8 cellular contexts compared by ENCODE assay signal in genomic region chr17:28661635-28662526, GRCh38. TPM values are rescaled to one million over a fixed set of nuclear protein-coding genes. Genes with fewer than 3 reads are reported as not detected.
DNase-seq lines count a peak whose midpoint lies in the region; FAIRE-seq and TF ChIP-seq lines count a peak whose summit lies in the region.

A gene with protein sequence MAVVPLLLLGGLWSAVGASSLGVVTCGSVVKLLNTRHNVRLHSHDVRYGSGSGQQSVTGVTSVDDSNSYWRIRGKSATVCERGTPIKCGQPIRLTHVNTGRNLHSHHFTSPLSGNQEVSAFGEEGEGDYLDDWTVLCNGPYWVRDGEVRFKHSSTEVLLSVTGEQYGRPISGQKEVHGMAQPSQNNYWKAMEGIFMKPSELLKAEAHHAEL (minus strand): TSS chr17:28661906. CDS start chr17:28661876, 30 bp downstream.
Gene SUPT6H (plus strand): TSS chr17:28662205. CDS start chr17:28673402, 11,197 bp downstream.

- no peak within 1 kb of the TSS for H4K91ac ChIP-seq in H9 (ENCODE audit: insufficient read length, low read depth, low read length)

- H3K9me3 ChIP-seq in H9 (ENCODE audit: control insufficient read depth, low read depth, low read length) (no peaks in the 10 kb centered on the region), MM.1S (replicated peaks; ENCODE audit: insufficient read depth, low read length) (no peaks in the 10 kb centered on the region), stomach smooth muscle (ENCODE audit: control insufficient read depth in 2 of 2, low read length in 2 of 2) (no peaks in the 10 kb centered on the region)

- peak within 1 kb of the TSS; percentile 93 for H2AFZ ChIP-seq in H9 (ENCODE audit: low read length)
- H2AFZ ChIP-seq in MM.1S (ENCODE audit: low read length) = peak within 1 kb of the TSS; percentile 94

- no CpG with 5 or more reads among the region's 66 CpGs for WGBS in H9 (ENCODE audit: extremely low coverage, insufficient read length, low lambda C conversion rate)

- no peak within 1 kb of the TSS for H4K5ac ChIP-seq in H9 (ENCODE audit: insufficient read length, low read depth, low read length)

- peaks cover 16 to 20% of the 10 kb centered on the region in 2 experiments for H3K4me1 Mint-ChIP-seq in H9
- H3K4me1 Mint-ChIP-seq in neural crest cell = peaks cover 44% of the 10 kb centered on the region

- H3K9ac ChIP-seq in H9 (ENCODE audit: extremely low read depth, insufficient read length, low read length) (peak within 1 kb of the TSS; percentile 93), MM.1S (ENCODE audit: low read length) (peak within 1 kb of the TSS; percentile 96), stomach smooth muscle (ENCODE audit: low read length in 2 of 2) (peak within 1 kb of the TSS; percentile 98 to 100)

- H2AK5ac ChIP-seq in H9 (ENCODE audit: insufficient read length, low read length) = no peak within 1 kb of the TSS

- H3K4ac ChIP-seq in H9 (ENCODE audit: low read depth, low read length) = no peak within 1 kb of the TSS

- H2BK20ac ChIP-seq in H9 (ENCODE audit: low read depth, low read length, poor library complexity, severe bottlenecking) = no peak within 1 kb of the TSS

- no peak within 1 kb of the TSS for H2BK120ac ChIP-seq in H9 (ENCODE audit: low read depth, low read length, poor library complexity, severe bottlenecking)

- H3K27me3 ChIP-seq in H9 (ENCODE audit: insufficient read depth, low read length) (no peaks in the 10 kb centered on the region), MM.1S (replicated peaks; ENCODE audit: insufficient read depth, low read length) (no peaks in the 10 kb centered on the region), stomach smooth muscle (ENCODE audit: control insufficient read depth in 1 of 2, insufficient read depth in 2 of 2, low read length in 2 of 2) (no peaks in the 10 kb centered on the region)

- H2BK5ac ChIP-seq in H9 (ENCODE audit: insufficient read length, low read length) = peak within 1 kb of the TSS; percentile 55

- H3K4me3 Mint-ChIP-seq in H9 (peak within 1 kb of the TSS; percentile 100), neural crest cell (peak within 1 kb of the TSS; percentile 99)

- peaks cover 2% of the 10 kb centered on the region; the same call in 1 of the 2 replicates for H3K4me1 ChIP-seq in H9 (ENCODE audit: insufficient read depth, low read length)
- peaks cover 11% of the 10 kb centered on the region for H3K4me1 ChIP-seq in MM.1S (ENCODE audit: low read length)
- H3K4me1 ChIP-seq in stomach smooth muscle (ENCODE audit: control insufficient read depth, insufficient read depth, low read length) = peaks cover 23% of the 10 kb centered on the region

- peak within 1 kb of the TSS; percentile 87 for H3K4me3 ChIP-seq in MM.1S (ENCODE audit: low read length)
- H3K4me3 ChIP-seq in stomach smooth muscle (ENCODE audit: low read length in 2 of 2) = peak within 1 kb of the TSS; percentile 99 to 100

- no peaks in the 10 kb centered on the region; the same call in 1 of the 2 replicates for H3K27me3 Mint-ChIP-seq in H9 (ENCODE audit: low read depth)
- H3K27me3 Mint-ChIP-seq in neural crest cell (ENCODE audit: low read depth) = no peaks in the 10 kb centered on the region

- no peak within 1 kb of the TSS for H4K8ac ChIP-seq in H9 (replicated peaks; ENCODE audit: insufficient read length, low read depth, low read length)

- no peak within 1 kb of the TSS for H2BK15ac ChIP-seq in H9 (ENCODE audit: low read depth, low read length)

- H4K20me1 ChIP-seq in H9 (ENCODE audit: control insufficient read depth, insufficient read depth, insufficient read length) (no peaks in the 10 kb centered on the region), MM.1S (ENCODE audit: insufficient read depth, low read length) (no peaks in the 10 kb centered on the region)

- peak within 1 kb of the TSS; percentile 100 for H3K27ac Mint-ChIP-seq in H9
- peak within 1 kb of the TSS; percentile 99 for H3K27ac Mint-ChIP-seq in neural crest cell (ENCODE audit: unreplicated experiment)

- H2BK12ac ChIP-seq in H9 (ENCODE audit: insufficient read length, low read depth, low read length) = no peak within 1 kb of the TSS

- peak within 1 kb of the TSS; percentile 83 for H3K14ac ChIP-seq in H9 (ENCODE audit: insufficient read depth, low read length)

- H3K79me2 ChIP-seq in H9 (ENCODE audit: insufficient read depth, low read length) (peaks cover 25% of the 10 kb centered on the region; the same call in 1 of the 2 replicates), MM.1S (ENCODE audit: low read length) (peaks cover 79% of the 10 kb centered on the region)

- H3K23me2 ChIP-seq in H9 (ENCODE audit: insufficient read length, low read depth, low read length, poor library complexity, severe bottlenecking) = peaks cover 5% of the 10 kb centered on the region

- H3K27ac ChIP-seq in H9 (ENCODE audit: insufficient read length, low read depth, low read length) = peak within 1 kb of the TSS; percentile 47
- peak within 1 kb of the TSS; percentile 97 for H3K27ac ChIP-seq in MM.1S (ENCODE audit: low read length)
- peak within 1 kb of the TSS; percentile 98 for H3K27ac ChIP-seq in stomach smooth muscle (ENCODE audit: low read length)

- no peak for TF ChIP-seq CTCF in H9 (conservative IDR thresholded peaks at IDR 0.05)
- no peak for TF ChIP-seq CTCF in MM.1S (IDR thresholded peaks at IDR 0.05; ENCODE audit: low read length)
- no peak for TF ChIP-seq CTCF in neural crest cell (conservative IDR thresholded peaks at IDR 0.05)

- H3K9me3 Mint-ChIP-seq in H9 = peaks cover 28 to 33% of the 10 kb centered on the region in 2 experiments
- H3K9me3 Mint-ChIP-seq in neural crest cell = no peaks in the 10 kb centered on the region

- peak; percentile 65 for FAIRE-seq in G401.6 (lab: Jason Lieb, UNC)

- peak within 1 kb of the TSS; percentile 95 for H3K4me2 ChIP-seq in H9 (ENCODE audit: insufficient read depth, insufficient read length, low read length)
- H3K4me2 ChIP-seq in MM.1S (ENCODE audit: low read depth, low read length) = peak within 1 kb of the TSS; percentile 77

- peaks cover 3% of the 10 kb centered on the region for H3K79me1 ChIP-seq in H9 (ENCODE audit: insufficient read depth, low read depth, low read length, poor library complexity, severe bottlenecking)

- H3K36me3 ChIP-seq in MM.1S (replicated peaks; ENCODE audit: insufficient read depth, low read length) (peaks cover 2% of the 10 kb centered on the region; the same call in 1 of the 2 replicates), stomach smooth muscle (ENCODE audit: control insufficient read depth in 2 of 2, insufficient read depth in 2 of 2, low read length in 2 of 2) (peaks cover 0 to 5% of the 10 kb centered on the region in 2 donors)

- H3K36me3 Mint-ChIP-seq in H9 (ENCODE audit: insufficient read depth in 1 of 3, low read depth in 3 of 3) = peaks cover 36 to 58% (median 56%) of the 10 kb centered on the region in 3 experiments
- H3K36me3 Mint-ChIP-seq in neural crest cell (ENCODE audit: low read depth) = peaks cover 30% of the 10 kb centered on the region

- peaks cover 4% of the 10 kb centered on the region; the same call in 1 of the 2 replicates for H3F3A ChIP-seq in MM.1S (ENCODE audit: insufficient read depth, low read length)

- DNase-seq in H9 (peak; percentile 95), MM.1S (peak; percentile 89), SHP77 treated with DMSO at 0.1 percent for 48 hours (lab: John Stamatoyannopoulos, UW) (peak; percentile 91), fibroblast of the conjunctiva (ENCODE audit: low read depth) (peak; percentile 47), neural crest cell (ENCODE audit: low read depth, low spot score) (peak; percentile 87)
- DNase-seq in activated effector memory CD4-positive, alpha-beta T cell treated with anti-CD3 and anti-CD28 coated beads, Interleukin-2, amount 50 U/mL, for 16 hours = peak; percentile 98

- peak within 1 kb of the TSS; percentile 82 for H3K18ac ChIP-seq in H9 (ENCODE audit: insufficient read length, low read depth, low read length)

- H3T11ph ChIP-seq in H9 (ENCODE audit: low read length) = no peak within 1 kb of the TSS

- no peak within 1 kb of the TSS for H3K56ac ChIP-seq in H9 (ENCODE audit: insufficient read length, low read depth, low read length)

- no peaks in the 10 kb centered on the region for H3K9me2 ChIP-seq in MM.1S (replicated peaks; ENCODE audit: insufficient read depth, low read length)

- no peak within 1 kb of the TSS for H3K23ac ChIP-seq in H9 (ENCODE audit: insufficient read length, low read depth, low read length)

RNA-seq across cellular contexts. Expression of the first gene that starts in this region (rescaled TPM):
- total RNA-seq in H9 (2021) (40.2 TPM in 2 replicates), neural crest cell (47.4 and 48.2 TPM in 2 replicates)

RNA-seq across cellular contexts. Expression of gene SUPT6H, which starts in this region (rescaled TPM):
- total RNA-seq in H9 (2021) = 78.5 and 85.8 TPM in 2 replicates
- 70.0 and 72.2 TPM in 2 replicates for total RNA-seq in neural crest cell

Comparison
In these comparisons a context has a peak if more than half of its experiments do, and no peak if none do; other contexts are left out.
1. Peak in every context shown above with its lines: DNase-seq, H3K4me3 ChIP-seq and H3K27ac ChIP-seq.
2. DNase-seq: peak in every context shown above with its lines; median percentile 98 in activated effector memory CD4-positive, alpha-beta T cell treated with anti-CD3 and anti-CD28 coated beads, Interleukin-2, amount 50 U/mL, for 16 hours; 95 in H9; 91 in SHP77 treated with DMSO at 0.1 percent for 48 hours; 89 in MM.1S; 87 in neural crest cell; 47 in fibroblast of the conjunctiva.
3. H3K27ac ChIP-seq: peak in every context shown above with its lines; median percentile 98 in stomach smooth muscle; 97 in MM.1S; 47 in H9.